Comparison of ENCODE assay signal across 10 cellular contexts in the genomic region with DNA sequence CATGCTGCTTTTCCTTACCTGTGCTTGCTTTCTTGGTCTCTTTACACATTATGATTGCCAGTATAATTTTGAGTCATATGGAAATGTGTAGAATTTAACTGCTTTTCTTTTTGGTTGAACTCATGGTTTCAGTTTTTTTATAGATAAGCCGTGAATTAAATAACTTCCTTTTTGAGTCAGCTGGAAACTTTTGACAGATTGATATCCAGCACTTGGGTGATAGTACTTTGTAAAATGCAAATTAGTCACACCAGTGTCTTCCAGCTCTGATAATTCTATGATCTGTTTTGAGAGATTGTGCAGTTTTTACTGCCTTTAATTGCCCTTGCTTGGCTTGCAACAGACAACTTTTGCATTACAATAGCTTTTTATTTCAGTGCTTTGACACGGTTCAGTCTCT.
DNase-seq lines count a peak whose midpoint lies in the region; ATAC-seq and TF ChIP-seq lines count a peak whose summit lies in the region.
"Had no signal": no experiment of that assay in that cellular context is flagged by ENCODE, and none has a peak within 500 bp of the region (broad histone marks: within the 10 kb centered on the region; RNA-seq: fewer than 3 reads in every experiment).

No MANE protein-coding gene starts in this region.

- H3K4me3 Mint-ChIP-seq in activated naive CD4-positive, alpha-beta T cell treated with anti-CD3 and anti-CD28 coated beads for 36 hours = no peak overlapping the region
- no peak overlapping the region for H3K4me3 Mint-ChIP-seq in activated naive CD4-positive, alpha-beta T cell treated with anti-CD3 and anti-CD28 coated beads, Interleukin-2, amount 10 ng/mL, durations not matched to agents 7 days and 5 days
- peak overlapping the region; percentile 76 for H3K4me3 Mint-ChIP-seq in T-helper 17 cell

- peaks cover 0 to 2% (median 0%) of the 10 kb centered on the region in 9 donors for H3K36me3 ChIP-seq in heart right ventricle
- H3K36me3 ChIP-seq: SJSA1 had no signal

- CTCF ChIA-PET in activated naive CD4-positive, alpha-beta T cell treated with anti-CD3 and anti-CD28 coated beads for 36 hours (lab: Charles Lee) = interaction anchor here (0.6 to 1.0 kb wide), 3 partner anchors 87 to 643 kb away, joined by 3 to 7 read pairs (median 3); no protein-coding TSS in a partner anchor
- CTCF ChIA-PET in activated naive CD4-positive, alpha-beta T cell treated with anti-CD3 and anti-CD28 coated beads, Interleukin-2, amount 10 ng/mL, durations not matched to agents 7 days and 5 days (lab: Charles Lee) = interaction anchor here (1.4 kb wide), 1 partner anchor 250 kb away, joined by 3 read pairs; no protein-coding TSS in a partner anchor

- peaks cover 74% of the 10 kb centered on the region for H3K4me1 Mint-ChIP-seq in activated naive CD4-positive, alpha-beta T cell treated with anti-CD3 and anti-CD28 coated beads for 36 hours (ENCODE audit: low read depth)
- H3K4me1 Mint-ChIP-seq in activated naive CD4-positive, alpha-beta T cell treated with anti-CD3 and anti-CD28 coated beads, Interleukin-2, amount 10 ng/mL, durations not matched to agents 7 days and 5 days = peaks cover 22% of the 10 kb centered on the region
- H3K4me1 Mint-ChIP-seq in T-helper 17 cell = peaks cover 52% of the 10 kb centered on the region

- 53 to 61% methylated on average over 2 of the region's 2 CpGs for WGBS in heart right ventricle, 2 donors

- H3K4me1 ChIP-seq in heart right ventricle = peaks cover 0 to 50% (median 41%) of the 10 kb centered on the region in 9 donors
- H3K4me1 ChIP-seq: BLaER1, SJSA1 had no signal

- no peaks in the 10 kb centered on the region for H3K27me3 ChIP-seq in heart right ventricle
- H3K27me3 ChIP-seq: BLaER1, SJSA1 had no signal

- H3K27me3 Mint-ChIP-seq in activated naive CD4-positive, alpha-beta T cell treated with anti-CD3 and anti-CD28 coated beads for 36 hours (ENCODE audit: low read depth) = no peaks in the 10 kb centered on the region
- H3K27me3 Mint-ChIP-seq in activated naive CD4-positive, alpha-beta T cell treated with anti-CD3 and anti-CD28 coated beads, Interleukin-2, amount 10 ng/mL, durations not matched to agents 7 days and 5 days = no peaks in the 10 kb centered on the region
- H3K27me3 Mint-ChIP-seq in T-helper 17 cell = no peaks in the 10 kb centered on the region

- H3K36me3 Mint-ChIP-seq in activated naive CD4-positive, alpha-beta T cell treated with anti-CD3 and anti-CD28 coated beads for 36 hours (ENCODE audit: low read depth) = peaks cover 7% of the 10 kb centered on the region
- H3K36me3 Mint-ChIP-seq in activated naive CD4-positive, alpha-beta T cell treated with anti-CD3 and anti-CD28 coated beads, Interleukin-2, amount 10 ng/mL, durations not matched to agents 7 days and 5 days = peaks cover 1% of the 10 kb centered on the region
- peaks cover 9% of the 10 kb centered on the region for H3K36me3 Mint-ChIP-seq in T-helper 17 cell (ENCODE audit: low read depth)

- no peaks in the 10 kb centered on the region for H3K9me3 ChIP-seq in T-helper 17 cell (ENCODE audit: control insufficient read depth, low read length, poor library complexity, severe bottlenecking)
- no peaks in the 10 kb centered on the region for H3K9me3 ChIP-seq in heart right ventricle
- H3K9me3 ChIP-seq: SJSA1 had no signal

- TF ChIP-seq CTCF in heart right ventricle (IDR thresholded peaks at IDR 0.05) = no peak

- H3K27ac Mint-ChIP-seq in activated naive CD4-positive, alpha-beta T cell treated with anti-CD3 and anti-CD28 coated beads for 36 hours = peak overlapping the region; percentile 69
- no peak overlapping the region for H3K27ac Mint-ChIP-seq in activated naive CD4-positive, alpha-beta T cell treated with anti-CD3 and anti-CD28 coated beads, Interleukin-2, amount 10 ng/mL, durations not matched to agents 7 days and 5 days
- peak overlapping the region; percentile 71 for H3K27ac Mint-ChIP-seq in T-helper 17 cell

- no peaks in the 10 kb centered on the region for H3K9me3 Mint-ChIP-seq in activated naive CD4-positive, alpha-beta T cell treated with anti-CD3 and anti-CD28 coated beads for 36 hours
- no peaks in the 10 kb centered on the region for H3K9me3 Mint-ChIP-seq in activated naive CD4-positive, alpha-beta T cell treated with anti-CD3 and anti-CD28 coated beads, Interleukin-2, amount 10 ng/mL, durations not matched to agents 7 days and 5 days

- no peak for DNase-seq in activated naive CD4-positive, alpha-beta T cell treated with anti-CD3 and anti-CD28 coated beads for 36 hours
- no peak for DNase-seq in activated naive CD4-positive, alpha-beta T cell treated with anti-CD3 and anti-CD28 coated beads, Interleukin-2, amount 10 ng/mL, durations not matched to agents 7 days and 5 days
- no peak for DNase-seq in T-helper 17 cell
- DNase-seq in stimulated activated naive CD8-positive, alpha-beta T cell treated with anti-CD3 and anti-CD28 coated beads, Interleukin-15, Interleukin-2, amounts not matched to agents 100 U/mL and 50 U/mL, for 24 hours = no peak
- DNase-seq in NCI-H1092 (lab: John Stamatoyannopoulos, UW) = no peak
- no peak for DNase-seq in heart right ventricle
- DNase-seq in NCI-H2171 (lab: John Stamatoyannopoulos, UW) = no peak

- peak; percentile 50 for ATAC-seq in HG02943 (IDR thresholded peaks at IDR 0.05; ENCODE audit: low read depth, unreplicated experiment)
- no peak for ATAC-seq in T-helper 17 cell
- peak; percentile 82 for ATAC-seq in stimulated activated naive CD8-positive, alpha-beta T cell treated with anti-CD3 and anti-CD28 coated beads, Interleukin-15, Interleukin-2, amounts not matched to agents 100 U/mL and 50 U/mL, for 24 hours
- no peak for ATAC-seq in heart right ventricle

- intact Hi-C loops in activated naive CD4-positive, alpha-beta T cell treated with anti-CD3 and anti-CD28 coated beads for 36 hours (cut with micrococcal nuclease) = loop anchor here (1.0 to 10.0 kb wide), 12 partner anchors 10 to 875 kb away; a partner anchor contains a TSS
- intact Hi-C loops in heart right ventricle (cut with DNase I) = no loop called here

- H3K27ac ChIP-seq in heart right ventricle = no peak overlapping the region
- H3K27ac ChIP-seq: BLaER1, SJSA1 had no signal

- H3K4me3 ChIP-seq in heart right ventricle = no peak overlapping the region
- H3K4me3 ChIP-seq: BLaER1, SJSA1 had no signal

Comparison
In these comparisons a context has a peak if more than half of its experiments do, and no peak if none do; other contexts are left out.
1. ATAC-seq: peak in HG02943 (single experiment) and stimulated activated naive CD8-positive, alpha-beta T cell treated with anti-CD3 and anti-CD28 coated beads, Interleukin-15, Interleukin-2, amounts not matched to agents 100 U/mL and 50 U/mL, for 24 hours (single experiment); none in T-helper 17 cell (single experiment) and heart right ventricle (0 of 8).